26 cellular contexts compared by ENCODE assay signal in genomic region chr1:217106231-217106630, GRCh38.
DNase-seq lines count a peak whose midpoint lies in the region; ATAC-seq and TF ChIP-seq lines count a peak whose summit lies in the region.
"Had no signal": no experiment of that assay in that cellular context is flagged by ENCODE, and none has a peak within 500 bp of the region (broad histone marks: within the 10 kb centered on the region; RNA-seq: fewer than 3 reads in every experiment).

No MANE protein-coding gene starts in this region.

- no peaks in the 10 kb centered on the region for H3K9me3 Mint-ChIP-seq in neural progenitor cell
- H3K9me3 Mint-ChIP-seq: activated CD4-positive, alpha-beta T cell treated with anti-CD3 and anti-CD28 coated beads, Interleukin-2, amount 10 ng/mL, durations not matched to agents 24 days and 14 days; endodermal cell; T-helper 2 cell treated with Interferon-gamma antibody and Interleukin-4, amounts not matched to agents 5 μg/mL and 100 μg/mL, for 36 hours had no signal

- H2BK5ac ChIP-seq in mesenchymal stem cell (ENCODE audit: low read depth, low read length, poor library complexity, severe bottlenecking) = no peak overlapping the region

- peaks cover 6% of the 10 kb centered on the region for H3K27me3 Mint-ChIP-seq in neural progenitor cell (ENCODE audit: insufficient read depth, low read depth)
- H3K27me3 Mint-ChIP-seq: activated CD4-positive, alpha-beta T cell treated with anti-CD3 and anti-CD28 coated beads, Interleukin-2, amount 10 ng/mL, durations not matched to agents 24 days and 14 days had no signal

- H3K79me2 ChIP-seq in neural progenitor cell (ENCODE audit: low read depth) = no peaks in the 10 kb centered on the region

- H3K27me3 ChIP-seq in esophagus muscularis mucosa (no peaks in the 10 kb centered on the region), neural progenitor cell (peaks cover 9% of the 10 kb centered on the region), mesenchymal stem cell (ENCODE audit: control insufficient read depth in 1 of 2, insufficient read depth in 1 of 2, low read length in 2 of 2) (peaks cover 0 to 9% of the 10 kb centered on the region in 2 experiments)
- H3K27me3 ChIP-seq: adrenal gland, cardiac muscle cell had no signal

- DNase-seq in Caki2 (ENCODE audit: low read depth) = peak; percentile 64
- peak; percentile 11 for DNase-seq in LHCN-M2 (ENCODE audit: low read depth)
- peak; percentile 29 for DNase-seq in esophagus muscularis mucosa (ENCODE audit: extremely low spot score)
- no peak for DNase-seq in neural progenitor cell (ENCODE audit: low spot score)
- no peak for DNase-seq in SKM-1 treated with dmso at 0.1 percent for 144 hours (lab: John Stamatoyannopoulos, UW; ENCODE audit: unreplicated experiment)
- DNase-seq in mesenchymal stem cell = no peak
- DNase-seq: activated CD4-positive, alpha-beta T cell treated with anti-CD3 and anti-CD28 coated beads, Interleukin-2, amount 10 ng/mL, durations not matched to agents 24 days and 14 days; activated naive CD4-positive, alpha-beta T cell treated with Interleukin-2 at 50 U/mL for 16 hours; activated T-cell treated with anti-CD3 and anti-CD28 coated beads, Interleukin-2, amount 50 U/mL, for 72 hours; adrenal gland; DMS 273 treated with DMSO at 0.1 percent for 48 hours; endodermal cell; GDM1; GM23248; NCI-H1694; NCI-H2171 treated with DMSO at 0.1 percent for 48 hours; psoas muscle; small intestine; stimulated activated CD4-positive, alpha-beta T cell treated with anti-CD3 and anti-CD28 coated beads, Interleukin-1b, Interleukin-23, amount 100 ng/mL, for 48 hours; WERI-Rb-1 had no signal

- no peak overlapping the region for H3K18ac ChIP-seq in mesenchymal stem cell (ENCODE audit: low read depth in 1 of 2, low read length in 2 of 2)

- no peaks in the 10 kb centered on the region for H3K79me1 ChIP-seq in mesenchymal stem cell (replicated peaks; ENCODE audit: low read length, poor library complexity, severe bottlenecking)

- H3K4me3 Mint-ChIP-seq in neural progenitor cell = peak overlapping the region; percentile 5
- H3K4me3 Mint-ChIP-seq: activated CD4-positive, alpha-beta T cell treated with anti-CD3 and anti-CD28 coated beads, Interleukin-2, amount 10 ng/mL, durations not matched to agents 24 days and 14 days; activated T-cell treated with anti-CD3 and anti-CD28 coated beads, Interleukin-2, amount 50 U/mL, for 72 hours; endodermal cell; T-helper 2 cell treated with Interferon-gamma antibody and Interleukin-4, amounts not matched to agents 5 μg/mL and 100 μg/mL, for 36 hours had no signal

- H2AK5ac ChIP-seq in mesenchymal stem cell (ENCODE audit: low read length, severe bottlenecking) = no peak overlapping the region

- no peak overlapping the region for H3K4ac ChIP-seq in mesenchymal stem cell (ENCODE audit: low read depth in 1 of 2, low read length in 2 of 2)

- no peak overlapping the region for H2BK15ac ChIP-seq in mesenchymal stem cell (ENCODE audit: low read depth, poor library complexity, severe bottlenecking)

- no peak overlapping the region for H3K27ac ChIP-seq in esophagus muscularis mucosa (replicated peaks in 1 of 4)
- H3K27ac ChIP-seq in neural progenitor cell = no peak overlapping the region
- no peak overlapping the region for H3K27ac ChIP-seq in mesenchymal stem cell (ENCODE audit: low read length, poor library complexity, severe bottlenecking)
- H3K27ac ChIP-seq: adrenal gland, C4-2B, cardiac muscle cell, GM23248, KMS-11, psoas muscle, SK-N-MC, WERI-Rb-1 had no signal

- TF ChIP-seq EP300 in esophagus muscularis mucosa (IDR thresholded peaks at IDR 0.05) = no peak

- intact Hi-C loops in esophagus muscularis mucosa (cut with DNase I) = no loop called here

- H3K27ac Mint-ChIP-seq in neural progenitor cell = peak overlapping the region; percentile 15
- H3K27ac Mint-ChIP-seq: activated CD4-positive, alpha-beta T cell treated with anti-CD3 and anti-CD28 coated beads, Interleukin-2, amount 10 ng/mL, durations not matched to agents 24 days and 14 days; activated T-cell treated with anti-CD3 and anti-CD28 coated beads, Interleukin-2, amount 50 U/mL, for 72 hours; endodermal cell; T-helper 2 cell treated with Interferon-gamma antibody and Interleukin-4, amounts not matched to agents 5 μg/mL and 100 μg/mL, for 36 hours had no signal

- no peak overlapping the region for H4K8ac ChIP-seq in mesenchymal stem cell (ENCODE audit: low read length)

- ATAC-seq in GM19397 (IDR thresholded peaks at IDR 0.05; ENCODE audit: unreplicated experiment) = no peak
- ATAC-seq: activated T-cell treated with anti-CD3 and anti-CD28 coated beads, Interleukin-2, amount 50 U/mL, for 72 hours; psoas muscle had no signal

- WGBS in esophagus muscularis mucosa = 60% methylated on average over 5 of the region's 5 CpGs
- WGBS in mesenchymal stem cell = 66% methylated on average over 5 of the region's 5 CpGs

- peaks cover 24% of the 10 kb centered on the region for H3K4me1 Mint-ChIP-seq in neural progenitor cell
- H3K4me1 Mint-ChIP-seq: activated CD4-positive, alpha-beta T cell treated with anti-CD3 and anti-CD28 coated beads, Interleukin-2, amount 10 ng/mL, durations not matched to agents 24 days and 14 days; endodermal cell had no signal

- no peak overlapping the region for H2AFZ ChIP-seq in neural progenitor cell (replicated peaks)
- no peak overlapping the region for H2AFZ ChIP-seq in mesenchymal stem cell (ENCODE audit: low read depth, low read length)
- H2AFZ ChIP-seq: GM23248 had no signal

- H2BK120ac ChIP-seq in mesenchymal stem cell (ENCODE audit: low read depth, low read length) = no peak overlapping the region

- no peaks in the 10 kb centered on the region for H3K36me3 ChIP-seq in esophagus muscularis mucosa
- H3K36me3 ChIP-seq in neural progenitor cell = no peaks in the 10 kb centered on the region
- H3K36me3 ChIP-seq in mesenchymal stem cell (ENCODE audit: control insufficient read depth in 1 of 2, insufficient read depth in 2 of 2, low read depth in 1 of 2, low read length in 2 of 2) = no peaks in the 10 kb centered on the region
- H3K36me3 ChIP-seq: adrenal gland, cardiac muscle cell, WERI-Rb-1 had no signal

- H3K4me2 ChIP-seq in neural progenitor cell = no peak overlapping the region
- H3K4me2 ChIP-seq in mesenchymal stem cell (ENCODE audit: low read length, poor library complexity, severe bottlenecking) = no peak overlapping the region
- H3K4me2 ChIP-seq: KMS-11 had no signal

- no peak overlapping the region for H4K91ac ChIP-seq in mesenchymal stem cell (ENCODE audit: low read length)

- TF ChIP-seq POLR2A in esophagus muscularis mucosa (IDR thresholded peaks at IDR 0.05; ENCODE audit: low read depth) = no peak

- H3F3A ChIP-seq in neural progenitor cell (ENCODE audit: low read depth) = no peaks in the 10 kb centered on the region

- H3K36me3 Mint-ChIP-seq in neural progenitor cell = no peaks in the 10 kb centered on the region

- in situ Hi-C loops in Caki2 (cut with HindIII; ENCODE audit: low pct_unique_long_range_greater_than_20kb, low sequenced_read_pairs) = no loop called here

- no peak overlapping the region for H3K9ac ChIP-seq in neural progenitor cell
- no peak overlapping the region for H3K9ac ChIP-seq in mesenchymal stem cell (ENCODE audit: low read length)
- H3K9ac ChIP-seq: GM23248, KMS-11 had no signal

- no peak overlapping the region for H3K23ac ChIP-seq in mesenchymal stem cell (ENCODE audit: low read length in 2 of 2)

- no peaks in the 10 kb centered on the region for H4K20me1 ChIP-seq in neural progenitor cell (ENCODE audit: low read depth)

- H2BK12ac ChIP-seq in mesenchymal stem cell (ENCODE audit: low read length in 2 of 2) = no peak overlapping the region

- H3K4me1 ChIP-seq in esophagus muscularis mucosa = peaks cover 0 to 17% (median 9%) of the 10 kb centered on the region in 4 donors
- no peaks in the 10 kb centered on the region for H3K4me1 ChIP-seq in neural progenitor cell
- H3K4me1 ChIP-seq in mesenchymal stem cell (ENCODE audit: control insufficient read depth, insufficient read depth, low read depth, low read length) = peaks cover 3% of the 10 kb centered on the region
- H3K4me1 ChIP-seq: adrenal gland, psoas muscle had no signal

- TF ChIP-seq CTCF in esophagus muscularis mucosa (IDR thresholded peaks at IDR 0.05) = no peak
- no peak for TF ChIP-seq CTCF in neural progenitor cell (IDR thresholded peaks at IDR 0.05)

- H3K14ac ChIP-seq in mesenchymal stem cell (ENCODE audit: low read length in 2 of 2) = no peak overlapping the region

- no peaks in the 10 kb centered on the region for H3K9me3 ChIP-seq in esophagus muscularis mucosa
- H3K9me3 ChIP-seq in neural progenitor cell (ENCODE audit: low read depth) = no peaks in the 10 kb centered on the region
- H3K9me3 ChIP-seq in mesenchymal stem cell (ENCODE audit: control insufficient read depth, low read length) = no peaks in the 10 kb centered on the region
- H3K9me3 ChIP-seq: adrenal gland, psoas muscle had no signal

- H3K4me3 ChIP-seq in esophagus muscularis mucosa (no peak overlapping the region), neural progenitor cell (no peak overlapping the region), mesenchymal stem cell (ENCODE audit: insufficient read depth in 1 of 2, low read depth in 1 of 2, low read length in 2 of 2) (no peak overlapping the region)
- H3K4me3 ChIP-seq: adrenal gland, cardiac muscle cell, GM23248, psoas muscle, SK-N-MC had no signal

Comparison
In these comparisons a context has a peak if more than half of its experiments do, and no peak if none do; other contexts are left out.
1. DNase-seq: peak in Caki2 (single experiment), LHCN-M2 (single experiment) and esophagus muscularis mucosa (single experiment); none in neural progenitor cell (single experiment), SKM-1 treated with dmso at 0.1 percent for 144 hours (single experiment) and mesenchymal stem cell (single experiment).